21 cellular contexts compared by ENCODE assay signal in the genomic region with DNA sequence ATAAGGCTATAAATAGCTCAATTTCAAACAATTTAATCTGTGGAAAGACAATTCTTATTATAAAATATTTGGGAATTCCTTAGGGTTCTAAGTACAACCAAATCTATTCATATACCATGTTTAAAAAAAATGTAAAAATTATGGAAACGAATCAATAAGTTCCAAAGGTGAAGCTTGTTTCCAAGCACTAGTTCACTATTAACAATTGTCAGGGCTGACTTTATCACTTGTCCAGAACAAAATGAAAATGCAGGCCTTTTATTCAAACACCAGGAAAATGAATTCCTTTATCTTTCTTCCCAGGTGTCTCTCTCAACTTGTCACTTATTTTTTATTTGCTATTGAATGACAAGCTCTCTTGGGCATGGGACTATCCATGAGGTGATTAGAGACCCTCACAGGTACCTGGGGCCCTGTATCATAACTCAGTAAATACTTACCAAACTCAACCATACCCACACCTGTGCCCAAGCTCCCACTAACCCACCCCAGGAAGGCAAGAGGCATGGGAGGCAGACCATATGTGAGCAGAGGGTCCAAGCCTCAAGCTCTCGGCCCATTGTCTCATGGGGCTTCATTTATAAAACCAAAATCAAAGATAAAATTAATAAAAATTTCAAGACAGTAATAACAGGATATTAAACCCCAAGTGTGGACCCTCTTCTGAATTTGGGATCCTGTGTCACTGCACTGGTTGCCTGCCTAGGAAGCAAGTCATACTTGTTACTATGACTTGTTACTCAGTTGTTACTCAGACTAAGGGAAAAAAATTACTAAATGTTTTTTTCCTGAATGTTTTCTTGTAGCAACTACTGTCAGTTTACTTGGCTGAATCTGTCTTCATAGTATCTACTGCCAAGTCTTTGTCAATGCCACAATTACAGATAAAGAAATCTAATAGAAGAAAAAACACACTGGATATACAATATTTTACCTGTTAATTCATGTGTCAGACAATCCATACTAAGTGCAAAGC.
"Had no signal": no experiment of that assay in that cellular context is flagged by ENCODE, and none has a peak within 500 bp of the region (broad histone marks: within the 10 kb centered on the region; RNA-seq: fewer than 3 reads in every experiment).

No MANE protein-coding gene starts in this region.

- ATAC-seq: activated CD4-positive, CD25-positive, alpha-beta regulatory T cell treated with anti-CD3 and anti-CD28 coated beads, Interleukin-2, amount 50 U/mL, for 24 hours; activated T-cell treated with anti-CD3 and anti-CD28 coated beads, Interleukin-2, amount 50 U/mL, for 4 hours; esophagus mucosa; naive thymus-derived CD8-positive, alpha-beta T cell; psoas muscle; sciatic nerve; stimulated activated naive CD8-positive, alpha-beta T cell treated with anti-CD3 and anti-CD28 coated beads, Interleukin-15, Interleukin-2, amounts not matched to agents 100 U/mL and 50 U/mL, for 24 hours had no signal

- H3K4me3 ChIP-seq: mucosa of descending colon, psoas muscle, testis had no signal

- H3K9me3 ChIP-seq: mucosa of descending colon, neutrophil, psoas muscle, testis had no signal

- H3K36me3 ChIP-seq: brain microvascular endothelial cell, neutrophil had no signal

- H3K27ac ChIP-seq: brain microvascular endothelial cell, neutrophil, psoas muscle, testis had no signal

- DNase-seq: activated CD4-positive, alpha-beta T cell treated with anti-CD3 and anti-CD28 coated beads, Interleukin-2, amount 50 U/mL, for 48 hours; activated effector memory CD4-positive, alpha-beta T cell treated with anti-CD3 and anti-CD28 coated beads, Interleukin-2, amount 50 U/mL, for 16 hours; activated T-cell treated with anti-CD3 and anti-CD28 coated beads, Interleukin-2, amount 50 U/mL, for 4 hours; amygdala; brain microvascular endothelial cell; cerebellar nuclear complex; foreskin fibroblast; head of caudate nucleus; left colon; mucosa of descending colon; naive thymus-derived CD8-positive, alpha-beta T cell; psoas muscle; stimulated activated CD4-positive, alpha-beta T cell treated with anti-CD3 and anti-CD28 coated beads, Interleukin-12 subunit alpha, Interleukin-12 subunit beta, amount 100 ng/mL, for 4 hours; stimulated activated naive CD8-positive, alpha-beta T cell treated with anti-CD3 and anti-CD28 coated beads, Interleukin-15, Interleukin-2, amounts not matched to agents 100 U/mL and 50 U/mL, for 24 hours; T-helper 2 cell; testis had no signal

- H3K4me1 ChIP-seq: psoas muscle, testis had no signal

- H3K27me3 ChIP-seq: brain microvascular endothelial cell, neutrophil, testis had no signal

- FAIRE-seq: TTC549 had no signal
